ENCODE assay signal across 9 cellular contexts in genomic region chr1:160646711-160647328, GRCh38. TPM values are rescaled to one million over a fixed set of nuclear protein-coding genes. Genes with fewer than 3 reads are reported as not detected.
DNase-seq lines count a peak whose midpoint lies in the region; ATAC-seq, FAIRE-seq and TF ChIP-seq lines count a peak whose summit lies in the region.
"Had no signal": no experiment of that assay in that cellular context is flagged by ENCODE, and none has a peak within 500 bp of the region (broad histone marks: within the 10 kb centered on the region; RNA-seq: fewer than 3 reads in every experiment).

A gene with protein sequence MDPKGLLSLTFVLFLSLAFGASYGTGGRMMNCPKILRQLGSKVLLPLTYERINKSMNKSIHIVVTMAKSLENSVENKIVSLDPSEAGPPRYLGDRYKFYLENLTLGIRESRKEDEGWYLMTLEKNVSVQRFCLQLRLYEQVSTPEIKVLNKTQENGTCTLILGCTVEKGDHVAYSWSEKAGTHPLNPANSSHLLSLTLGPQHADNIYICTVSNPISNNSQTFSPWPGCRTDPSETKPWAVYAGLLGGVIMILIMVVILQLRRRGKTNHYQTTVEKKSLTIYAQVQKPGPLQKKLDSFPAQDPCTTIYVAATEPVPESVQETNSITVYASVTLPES (minus strand): TSS chr1:160647044. CDS start chr1:160646945, 99 bp downstream.

- CTCF ChIA-PET in HEK293T (lab: Yijun Ruan, JAX): no interaction called here

- peak; percentile 97 for FAIRE-seq in GM12892 (lab: Jason Lieb, UNC)

- peak; percentile 62 for ATAC-seq in GM21619 (IDR thresholded peaks at IDR 0.05; ENCODE audit: unreplicated experiment)

- no peak within 1 kb of the TSS for H3K9ac ChIP-seq in endodermal cell (ENCODE audit: extremely low read depth, low read length, poor library complexity, severe bottlenecking)

- peaks cover 6% of the 10 kb centered on the region for H3K9me3 Mint-ChIP-seq in endodermal cell

- 90 to 93% methylated on average over 11 of the region's 11 CpGs for WGBS in endodermal cell (ENCODE audit: insufficient coverage in 1 of 2, insufficient read length in 1 of 2), 2 experiments

- H3K27ac ChIP-seq in endodermal cell (ENCODE audit: low read depth, low read length): no peak within 1 kb of the TSS

- no peaks in the 10 kb centered on the region for H3K27me3 ChIP-seq in endodermal cell (ENCODE audit: control insufficient read depth, insufficient read depth, low read length, poor library complexity, severe bottlenecking)

- no peaks in the 10 kb centered on the region for H3K27me3 Mint-ChIP-seq in endodermal cell (ENCODE audit: insufficient read depth)

- H3K4me3 Mint-ChIP-seq in endodermal cell: no peak within 1 kb of the TSS

- POLR2A ChIA-PET in HEK293T (lab: Yijun Ruan, JAX): no interaction called here

- TF ChIP-seq CTCF in endodermal cell (conservative IDR thresholded peaks at IDR 0.05): no peak

- peaks cover 11% of the 10 kb centered on the region for H3K9me3 ChIP-seq in endodermal cell (ENCODE audit: control insufficient read depth, low read length)

- H3K4me1 Mint-ChIP-seq in endodermal cell: peaks cover 30% of the 10 kb centered on the region

- H3K27ac Mint-ChIP-seq in endodermal cell: peak within 1 kb of the TSS; percentile 9

- DNase-seq in GM12892 (ENCODE audit: insufficient read length) (no peak), NOMO-1 treated with DMSO at 0.1 percent for 48 hours (lab: John Stamatoyannopoulos, UW; ENCODE audit: unreplicated experiment) (peak; percentile 71), endodermal cell (no peak), HEK293T (ENCODE audit: extremely low spot score) (no peak), SW480 (ENCODE audit: low spot score) (no peak), NCI-H345 treated with DMSO at 0.1 percent for 48 hours (lab: John Stamatoyannopoulos, UW; ENCODE audit: unreplicated experiment) (no peak), AML-193 (lab: John Stamatoyannopoulos, UW) (no peak)

- peak; percentile 89 for TF ChIP-seq POLR2A in GM12892 (IDR thresholded peaks at IDR 0.05; ENCODE audit: low read depth, low read length)

- H3K36me3 ChIP-seq in endodermal cell (ENCODE audit: control insufficient read depth, insufficient read depth, low read length): no peaks in the 10 kb centered on the region

- H3K36me3 Mint-ChIP-seq in endodermal cell (ENCODE audit: low read depth): no peaks in the 10 kb centered on the region

- H3K4me1 ChIP-seq in endodermal cell (ENCODE audit: control insufficient read depth, insufficient read depth, low read length): peaks cover 16% of the 10 kb centered on the region

- H3K4me3 ChIP-seq in endodermal cell (ENCODE audit: low read length): no peak within 1 kb of the TSS

TF ChIP-seq in HEK293T, 16 proteins besides CTCF, POLR2A, EP300 and RAD21:
- no peak for TF ChIP-seq CTBP1 (IDR thresholded peaks at IDR 0.05; ENCODE audit: borderline replicate concordance)
- TF ChIP-seq NFRKB (IDR thresholded peaks at IDR 0.05): no peak
- TF ChIP-seq ARNT (IDR thresholded peaks at IDR 0.05): no peak
- TF ChIP-seq ELF4 (IDR thresholded peaks at IDR 0.05): no peak
- no peak for TF ChIP-seq TARDBP (IDR thresholded peaks at IDR 0.05)
- TF ChIP-seq L3MBTL2 (conservative IDR thresholded peaks at IDR 0.05): no peak
- no peak for TF ChIP-seq FOXK2 (IDR thresholded peaks at IDR 0.05)
- TF ChIP-seq ZNF384 (IDR thresholded peaks at IDR 0.05): no peak
- TF ChIP-seq BHLHE40 (IDR thresholded peaks at IDR 0.05; ENCODE audit: borderline replicate concordance): no peak
- TF ChIP-seq LEF1 (IDR thresholded peaks at IDR 0.05; ENCODE audit: borderline replicate concordance): no peak
- no peak for TF ChIP-seq HDGF (IDR thresholded peaks at IDR 0.05; ENCODE audit: borderline replicate concordance)
- no peak for TF ChIP-seq FOXA1 (IDR thresholded peaks at IDR 0.05)
- no peak for TF ChIP-seq SUZ12 (IDR thresholded peaks at IDR 0.05)
- no peak for TF ChIP-seq PKNOX1 (IDR thresholded peaks at IDR 0.05)
TF ChIP-seq in HEK293T: peak in this region for 0.

RNA-seq across cellular contexts. Expression of the gene that starts here (rescaled TPM):
- polyA plus RNA-seq in GM12892 (2012; ENCODE audit: missing spikeins): 244 TPM
- total RNA-seq in endodermal cell: not detected
- not detected for polyA plus RNA-seq in endodermal cell (2013, experiment 1 of 2)
- polyA plus RNA-seq in endodermal cell (2013, experiment 2 of 2): not detected
- total RNA-seq: fibroblast of lung had no signal
- polyA plus RNA-seq: fibroblast of lung had no signal
